8 cellular contexts compared by ENCODE assay signal in the genomic region with DNA sequence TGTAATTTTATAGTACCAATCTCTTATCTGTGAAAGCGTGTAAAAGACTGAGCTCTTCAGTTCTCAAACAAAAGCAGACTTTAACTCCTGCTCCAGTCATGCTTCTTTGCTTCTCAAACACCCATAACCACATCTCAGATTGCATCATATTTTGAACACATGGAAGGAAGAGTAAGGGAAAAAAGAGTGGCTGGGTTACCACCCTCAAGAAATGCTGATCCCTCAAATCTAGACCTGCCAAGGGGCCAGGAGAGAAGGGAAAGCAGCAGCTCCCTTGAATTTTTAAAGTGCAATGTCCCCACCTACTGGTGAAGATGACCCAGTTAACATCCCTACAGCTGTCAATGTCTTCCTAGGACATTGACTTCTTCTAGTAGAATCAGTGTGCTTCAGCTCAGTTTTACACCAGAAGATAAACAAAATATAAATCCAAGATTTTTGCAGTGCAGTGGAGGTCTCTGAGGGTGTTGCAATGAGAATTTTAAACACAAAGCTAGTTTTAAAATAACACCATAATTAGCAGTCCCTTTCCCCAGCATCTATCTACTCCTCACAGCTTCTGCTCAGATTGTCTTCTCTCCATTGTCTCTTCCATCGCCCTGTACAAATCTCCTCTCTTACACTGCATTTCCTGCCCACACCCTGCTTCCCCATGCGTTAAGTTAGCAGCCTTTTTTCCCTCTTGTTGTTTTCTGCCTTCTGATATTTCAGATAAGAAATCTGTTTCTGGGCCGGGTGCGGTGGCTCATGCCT. TPM values are rescaled to one million over a fixed set of nuclear protein-coding genes. Genes with fewer than 3 reads are reported as not detected.
DNase-seq lines count a peak whose midpoint lies in the region; ATAC-seq, FAIRE-seq and TF ChIP-seq lines count a peak whose summit lies in the region.

No MANE protein-coding gene starts in this region.

- no TSS peak for BruUV-seq in GM12878 (replicated peaks; lab: Mats Ljungman, UMichigan)

- H3K36me3 ChIP-seq in GM12878 (ENCODE audit: control insufficient read depth in 2 of 2, insufficient read depth in 2 of 2, low read length in 1 of 2): no peaks in the 10 kb centered on the region
- no peaks in the 10 kb centered on the region for H3K36me3 ChIP-seq in iPS DF 6.9 (ENCODE audit: control insufficient read depth, insufficient read depth, low read length)
- H3K36me3 ChIP-seq in spleen: no peaks in the 10 kb centered on the region

- H3K79me2 ChIP-seq in GM12878 (ENCODE audit: control insufficient read depth, insufficient read depth, low read length): no peaks in the 10 kb centered on the region

- ATAC-seq in GM12878 (peak; percentile 94), HG03139 (IDR thresholded peaks at IDR 0.05; ENCODE audit: unreplicated experiment) (no peak)

- no peak overlapping the region for H3K4me2 ChIP-seq in GM12878 (ENCODE audit: control insufficient read depth, insufficient read depth)

- H2AFZ ChIP-seq in GM12878 (ENCODE audit: control insufficient read depth, low read depth, low read length): no peak overlapping the region

- H3K27ac ChIP-seq in GM12878 (ENCODE audit: control insufficient read depth, insufficient read depth): no peak overlapping the region
- no peak overlapping the region for H3K27ac ChIP-seq in iPS DF 6.9 (ENCODE audit: low read length)
- no peak overlapping the region for H3K27ac ChIP-seq in spleen

- RAD21 ChIA-PET in GM12878 (lab: Charles Lee; ENCODE audit: unreplicated experiment): interaction anchor here (0.7 to 4.1 kb wide), 38 partner anchors 9 to 541 kb away, joined by 3 to 60 read pairs (median 4); a partner anchor contains a TSS

- H3K4me1 ChIP-seq in GM12878 (ENCODE audit: control insufficient read depth, insufficient read depth, low read length) (no peaks in the 10 kb centered on the region), iPS DF 6.9 (ENCODE audit: control insufficient read depth, insufficient read depth, low read length) (no peaks in the 10 kb centered on the region), spleen (peaks cover 0 to 3% (median 0%) of the 10 kb centered on the region in 6 donors)

- no peaks in the 10 kb centered on the region; a peak in 1 of 4 replicates for H3K27me3 ChIP-seq in GM12878 (replicated peaks in 1 of 2; ENCODE audit: control insufficient read depth in 2 of 2, insufficient read depth in 2 of 2, low read length in 1 of 2)
- H3K27me3 ChIP-seq in iPS DF 6.9 (ENCODE audit: control insufficient read depth, insufficient read depth, low read length): no peaks in the 10 kb centered on the region
- peaks cover 0 to 11% (median 0%) of the 10 kb centered on the region in 7 donors for H3K27me3 ChIP-seq in spleen (replicated peaks in 1 of 7)

- 47% methylated on average over 5 of the region's 5 CpGs for WGBS in GM12878 (ENCODE audit: insufficient coverage, insufficient replicate concordance, low lambda C conversion rate, missing lambda C conversion rate)
- WGBS in iPS DF 6.9 (ENCODE audit: insufficient coverage, insufficient read length): no CpG with 5 or more reads among the region's 5 CpGs
- 39 to 55% (median 47%) methylated on average over 5 of the region's 5 CpGs for WGBS in spleen, 5 donors

- peak; percentile 82 for TF ChIP-seq CTCF in HFFc6 (IDR thresholded peaks at IDR 0.05)
- TF ChIP-seq CTCF in GM12878 (IDR thresholded peaks at IDR 0.05 in 2 of 3, conservative IDR thresholded peaks at IDR 0.05 in 1 of 3; ENCODE audit: control insufficient read depth in 2 of 3, extremely low read depth in 1 of 3, insufficient read depth in 1 of 3, low read depth in 3 of 3, low read length in 3 of 3): peak; percentile 64 to 78 (median 69)
- peak in 10 of 11 experiments; percentile 31 to 76 (median 68) for TF ChIP-seq CTCF in spleen (IDR thresholded peaks at IDR 0.05 in 8 of 11, conservative IDR thresholded peaks at IDR 0.05 in 3 of 11)

- peak; percentile 89 for DNase-seq in DMS53 treated with DMSO at 0.1 percent for 48 hours (lab: John Stamatoyannopoulos, UW; ENCODE audit: unreplicated experiment)
- DNase-seq in HFFc6: peak; percentile 45
- DNase-seq in NOMO-1 (lab: John Stamatoyannopoulos, UW; ENCODE audit: unreplicated experiment in 2 of 2): peak; percentile 48 to 72
- peak; percentile 27 for DNase-seq in GM12878 (ENCODE audit: low read depth, low spot score)
- peak; percentile 41 for DNase-seq in iPS DF 6.9 (ENCODE audit: low read depth, low spot score)
- no peak for DNase-seq in spleen
- DNase-seq in UCSD-AML1 (lab: John Stamatoyannopoulos, UW; ENCODE audit: unreplicated experiment): no peak

- TF ChIP-seq RAD21 in GM12878 (IDR thresholded peaks at IDR 0.05; ENCODE audit: insufficient read depth, low read depth, low read length): peak; percentile 80

- TF ChIP-seq POLR2A in GM12878 (IDR thresholded peaks at IDR 0.05; ENCODE audit: low read depth, low read length) (no peak), spleen (IDR thresholded peaks at IDR 0.05) (no peak)

- H3K4me1 Mint-ChIP-seq in HFFc6 (ENCODE audit: low read depth): peaks cover 5% of the 10 kb centered on the region; the same call in 1 of the 2 replicates

- H3K9me3 ChIP-seq in GM12878 (replicated peaks; ENCODE audit: control insufficient read depth, insufficient read depth, low read length) (no peaks in the 10 kb centered on the region; the same call in 2 of the 3 replicates), iPS DF 6.9 (ENCODE audit: control insufficient read depth, insufficient read depth, low read length) (no peaks in the 10 kb centered on the region), spleen (peaks cover 0 to 10% (median 0%) of the 10 kb centered on the region in 8 donors)

- intact Hi-C loops in GM12878 (cut with micrococcal nuclease; ENCODE audit: unreplicated experiment) (loop anchor here (2.0 to 10.0 kb wide), 4 partner anchors 85 to 671 kb away; no protein-coding TSS in a partner anchor), spleen (cut with DNase I; ENCODE audit: low total_unique reads) (loop anchor here (5.0 kb wide), 1 partner anchor 374 kb away; no protein-coding TSS in a partner anchor)

- H3K4me3 ChIP-seq in GM12878 (no peak overlapping the region), iPS DF 6.9 (ENCODE audit: low read length) (no peak overlapping the region), spleen (no peak overlapping the region)

- no peaks in the 10 kb centered on the region for H3K36me3 Mint-ChIP-seq in HFFc6 (ENCODE audit: low read depth)

- H3K27ac Mint-ChIP-seq in HFFc6: no peak overlapping the region

- no peaks in the 10 kb centered on the region for H3K9me3 Mint-ChIP-seq in HFFc6

- no peak for TF ChIP-seq EP300 in GM12878 (IDR thresholded peaks at IDR 0.05; ENCODE audit: borderline replicate concordance in 1 of 2, control insufficient read depth in 1 of 2, low read depth in 2 of 2, low read length in 2 of 2)

- CTCF ChIA-PET in GM12878 (lab: Yijun Ruan, JAX): interaction anchor here (0.6 to 9.6 kb wide), 59 partner anchors 8 to 667 kb away, joined by 3 to 200 read pairs (median 4); a partner anchor contains a TSS

- SMC1A ChIA-PET in GM12878 (lab: Charles Lee; ENCODE audit: uncharacterized antibody, unreplicated experiment): interaction anchor here (0.7 to 4.8 kb wide), 37 partner anchors 8 to 723 kb away, joined by 3 to 99 read pairs (median 5); a partner anchor contains a TSS

- peaks cover 20% of the 10 kb centered on the region for H3K27me3 Mint-ChIP-seq in HFFc6 (ENCODE audit: insufficient read depth)

- H4K20me1 ChIP-seq in GM12878 (ENCODE audit: control insufficient read depth, insufficient read depth): no peaks in the 10 kb centered on the region

- FAIRE-seq in GM12878 (lab: Jason Lieb, UNC): peak; percentile 89

- H3K4me3 Mint-ChIP-seq in HFFc6: no peak overlapping the region

- no peak overlapping the region for H3K9ac ChIP-seq in GM12878 (ENCODE audit: control insufficient read depth, insufficient read depth, low read length)

- POLR2A ChIA-PET in GM12878 (lab: Charles Lee): interaction anchor here (0.9 to 1.7 kb wide), 3 partner anchors 53 to 541 kb away, joined by 3 to 5 read pairs (median 4); a partner anchor contains a TSS

- in situ Hi-C loops in GM12878 (cut with MboI): no loop called here

RNA-seq across cellular contexts. Expression of a gene that starts 22.6 kb away (rescaled TPM):
- not detected for total RNA-seq in HFFc6 (2021; fragmentation: NEBNext Ultra II Directional; extraction: Animal tissue kit (Norgen Biotek cat#: 25700))
- total RNA-seq in GM12878 (2013; cell fraction: nucleolus; rRNA removed): 2.0 and 2.1 TPM in 2 replicates
- total RNA-seq in GM12878 (2014; rRNA removed): 0.28 and 0.76 TPM in 2 replicates
- total RNA-seq in GM12878 (2014; rRNA removed; fragmentation: Illumina TruSeq; extraction: Trizol): 5.6 and 7.4 TPM in 2 replicates
- 26.7 and 27.1 TPM in 2 replicates for total RNA-seq in GM12878 (2021)
- 1.8 TPM for polyA plus RNA-seq in GM12878 (2011; ENCODE audit: low read depth)
- 6.5 and 10.1 TPM in 2 replicates for polyA plus RNA-seq in GM12878 (2011; rRNA removed)
- polyA plus RNA-seq in GM12878 (2011; cell fraction: cytosol; rRNA removed): 29.3 and 29.4 TPM in 2 replicates
- polyA plus RNA-seq in GM12878 (2011; cell fraction: nucleus; rRNA removed): 10.9 and 11.0 TPM in 2 replicates
- polyA plus RNA-seq in GM12878 (2012): 7.8 and 24.6 TPM in 2 replicates
- polyA plus RNA-seq in GM12878 (2014; fragmentation: Illumina TruSeq; extraction: Trizol): 0.38 and 3.1 TPM in 2 replicates
- polyA plus RNA-seq in GM12878 (2014; fragmentation: Nextera tagmentation; extraction: Ambion mirVana): 1 to 10 TPM; 6.6 to 9.5 TPM
- polyA plus RNA-seq in GM12878 (2014; rRNA removed): 0.38 and 0.90 TPM in 2 replicates
- 10 to 100 TPM; 18.5 to 20.2 TPM for polyA plus RNA-seq in GM12878 (2016; fragmentation: Nextera tagmentation; extraction: Ambion mirVana)
- 5.0 and 12.1 TPM in 2 replicates for polyA minus RNA-seq in GM12878 (2011; rRNA and poly(A)+ RNA removed)
- 9.9 and 14.2 TPM in 2 replicates for polyA minus RNA-seq in GM12878 (2011; cell fraction: cytosol; rRNA and poly(A)+ RNA removed)
- polyA minus RNA-seq in GM12878 (2011; cell fraction: nucleus; rRNA and poly(A)+ RNA removed): 0.96 and 1.1 TPM in 2 replicates
- 10 to 100 TPM in 3 of 7 donors, 1 to 10 TPM in 3, not detected in 1; 1.0 to 72.6 (median 12.6) TPM for total RNA-seq in spleen
- under 1 TPM in 2 of 3 donors, not detected in 1; 0.88 to 0.96 TPM for polyA plus RNA-seq in spleen

RNA-seq across cellular contexts. Expression of a gene that starts 30.8 kb away (rescaled TPM):
- total RNA-seq in HFFc6 (2021; fragmentation: NEBNext Ultra II Directional; extraction: Animal tissue kit (Norgen Biotek cat#: 25700)): under 1 TPM in 2 of 6 experiments, not detected in 4; 0.14 to 0.28 TPM
- total RNA-seq in GM12878 (2013; cell fraction: nucleolus; rRNA removed): 13.7 and 16.5 TPM in 2 replicates
- total RNA-seq in GM12878 (2014; rRNA removed) (38.4 and 43.5 TPM in 2 replicates), GM12878 (2014; rRNA removed; fragmentation: Illumina TruSeq; extraction: Trizol) (33.3 and 38.1 TPM in 2 replicates), GM12878 (2021) (30.3 and 31.5 TPM in 2 replicates), spleen (10 to 100 TPM; 30.7 to 50.7 (median 43.9) TPM)
- polyA plus RNA-seq in GM12878 (2011; ENCODE audit: low read depth): 62.1 TPM
- polyA plus RNA-seq in GM12878 (2011; rRNA removed) (32.7 and 41.1 TPM in 2 replicates), GM12878 (2014; fragmentation: Illumina TruSeq; extraction: Trizol) (47.8 and 63.6 TPM in 2 replicates), GM12878 (2014; fragmentation: Nextera tagmentation; extraction: Ambion mirVana) (10 to 100 TPM; 75.6 to 79.1 TPM), GM12878 (2014; rRNA removed) (30.6 and 35.5 TPM in 2 replicates), GM12878 (2016; fragmentation: Nextera tagmentation; extraction: Ambion mirVana) (10 to 100 TPM; 27.4 to 29.6 TPM), spleen (100 to 1,000 TPM; 112 to 179 (median 141) TPM)
- polyA plus RNA-seq in GM12878 (2011; cell fraction: cytosol; rRNA removed): 25.8 and 29.7 TPM in 2 replicates
- polyA plus RNA-seq in GM12878 (2011; cell fraction: nucleus; rRNA removed): 55.6 and 69.1 TPM in 2 replicates
- polyA plus RNA-seq in GM12878 (2012): 50.2 and 60.2 TPM in 2 replicates
- polyA minus RNA-seq in GM12878 (2011; rRNA and poly(A)+ RNA removed): 13.2 and 15.1 TPM in 2 replicates
- polyA minus RNA-seq in GM12878 (2011; cell fraction: cytosol; rRNA and poly(A)+ RNA removed): 1.5 and 3.5 TPM in 2 replicates
- 8.5 and 10.1 TPM in 2 replicates for polyA minus RNA-seq in GM12878 (2011; cell fraction: nucleus; rRNA and poly(A)+ RNA removed)

RNA-seq across cellular contexts. Expression of a gene that starts 44.8 kb away (rescaled TPM):
- total RNA-seq in HFFc6 (2021; fragmentation: NEBNext Ultra II Directional; extraction: Animal tissue kit (Norgen Biotek cat#: 25700)): not detected
- total RNA-seq in GM12878 (2013; cell fraction: nucleolus; rRNA removed): 4.1 and 4.9 TPM in 2 replicates
- total RNA-seq in GM12878 (2014; rRNA removed) (12.3 and 14.1 TPM in 2 replicates), GM12878 (2014; rRNA removed; fragmentation: Illumina TruSeq; extraction: Trizol) (14.3 and 15.4 TPM in 2 replicates), GM12878 (2021) (24.2 and 26.5 TPM in 2 replicates), spleen (10 to 100 TPM in 4 of 7 donors, 1 to 10 TPM in 2, under 1 TPM in 1; 0.46 to 84.9 (median 10.9) TPM)
- polyA plus RNA-seq in GM12878 (2011; ENCODE audit: low read depth): 0.70 TPM
- polyA plus RNA-seq in GM12878 (2011; rRNA removed) (22.5 and 25.2 TPM in 2 replicates), GM12878 (2014; fragmentation: Illumina TruSeq; extraction: Trizol) (8.9 and 9.1 TPM in 2 replicates), GM12878 (2014; fragmentation: Nextera tagmentation; extraction: Ambion mirVana) (10 to 100 TPM; 17.2 to 21.8 TPM), GM12878 (2014; rRNA removed) (19.9 and 26.4 TPM in 2 replicates), GM12878 (2016; fragmentation: Nextera tagmentation; extraction: Ambion mirVana) (10 to 100 TPM; 11.8 to 12.5 TPM), spleen (under 1 TPM; 0.10 to 0.29 (median 0.24) TPM)
- 28.9 and 30.3 TPM in 2 replicates for polyA plus RNA-seq in GM12878 (2011; cell fraction: cytosol; rRNA removed)
- 7.4 and 18.0 TPM in 2 replicates for polyA plus RNA-seq in GM12878 (2011; cell fraction: nucleus; rRNA removed)
- 13.1 and 21.9 TPM in 2 replicates for polyA plus RNA-seq in GM12878 (2012)
- 15.4 and 17.5 TPM in 2 replicates for polyA minus RNA-seq in GM12878 (2011; rRNA and poly(A)+ RNA removed)
- polyA minus RNA-seq in GM12878 (2011; cell fraction: cytosol; rRNA and poly(A)+ RNA removed): 5.9 and 8.9 TPM in 2 replicates
- 2.7 and 2.9 TPM in 2 replicates for polyA minus RNA-seq in GM12878 (2011; cell fraction: nucleus; rRNA and poly(A)+ RNA removed)

RNA-seq across cellular contexts. Expression of a gene that starts 52.6 kb away (rescaled TPM):
- total RNA-seq in HFFc6 (2021; fragmentation: NEBNext Ultra II Directional; extraction: Animal tissue kit (Norgen Biotek cat#: 25700)): 10 to 100 TPM; 25.3 to 47.5 (median 39.2) TPM
- 57.5 and 70.6 TPM in 2 replicates for total RNA-seq in GM12878 (2013; cell fraction: nucleolus; rRNA removed)
- 58.1 and 60.3 TPM in 2 replicates for total RNA-seq in GM12878 (2014; rRNA removed)
- total RNA-seq in GM12878 (2014; rRNA removed; fragmentation: Illumina TruSeq; extraction: Trizol): 31.9 and 37.2 TPM in 2 replicates
- 77.2 and 87.3 TPM in 2 replicates for total RNA-seq in GM12878 (2021)
- polyA plus RNA-seq in GM12878 (2011; ENCODE audit: low read depth): 17.3 TPM
- polyA plus RNA-seq in GM12878 (2011; rRNA removed): 25.5 and 38.8 TPM in 2 replicates
- 34.8 and 37.7 TPM in 2 replicates for polyA plus RNA-seq in GM12878 (2011; cell fraction: cytosol; rRNA removed)
- 129 and 147 TPM in 2 replicates for polyA plus RNA-seq in GM12878 (2011; cell fraction: nucleus; rRNA removed)
- 31.6 and 38.9 TPM in 2 replicates for polyA plus RNA-seq in GM12878 (2012)
- 45.7 and 47.7 TPM in 2 replicates for polyA plus RNA-seq in GM12878 (2014; fragmentation: Illumina TruSeq; extraction: Trizol)
- polyA plus RNA-seq in GM12878 (2014; fragmentation: Nextera tagmentation; extraction: Ambion mirVana): 1 to 10 TPM; 5.3 to 6.7 TPM
- 49.6 and 71.6 TPM in 2 replicates for polyA plus RNA-seq in GM12878 (2014; rRNA removed)
- polyA plus RNA-seq in GM12878 (2016; fragmentation: Nextera tagmentation; extraction: Ambion mirVana): 1 to 10 TPM; 8.3 to 9.0 TPM
- 36.8 and 38.2 TPM in 2 replicates for polyA minus RNA-seq in GM12878 (2011; rRNA and poly(A)+ RNA removed)
- 9.1 and 12.2 TPM in 2 replicates for polyA minus RNA-seq in GM12878 (2011; cell fraction: cytosol; rRNA and poly(A)+ RNA removed)
- 32.5 and 50.3 TPM in 2 replicates for polyA minus RNA-seq in GM12878 (2011; cell fraction: nucleus; rRNA and poly(A)+ RNA removed)
- total RNA-seq in spleen: 100 to 1,000 TPM in 1 of 7 donors, 10 to 100 TPM in 6; 33.0 to 106 (median 77.9) TPM
- 10 to 100 TPM; 26.4 to 40.9 (median 34.0) TPM for polyA plus RNA-seq in spleen

RNA-seq across cellular contexts. Expression of a gene that starts 57.9 kb away (rescaled TPM):
- total RNA-seq in HFFc6 (2021; fragmentation: NEBNext Ultra II Directional; extraction: Animal tissue kit (Norgen Biotek cat#: 25700)): 10 to 100 TPM; 24.4 to 43.3 (median 39.5) TPM
- 49.6 and 50.1 TPM in 2 replicates for total RNA-seq in GM12878 (2013; cell fraction: nucleolus; rRNA removed)
- total RNA-seq in GM12878 (2014; rRNA removed) (386 and 388 TPM in 2 replicates), GM12878 (2014; rRNA removed; fragmentation: Illumina TruSeq; extraction: Trizol) (311 and 327 TPM in 2 replicates), GM12878 (2021) (366 TPM in 2 replicates), spleen (100 to 1,000 TPM; 109 to 156 (median 147) TPM)
- 129 TPM for polyA plus RNA-seq in GM12878 (2011; ENCODE audit: low read depth)
- polyA plus RNA-seq in GM12878 (2011; rRNA removed) (321 and 384 TPM in 2 replicates), GM12878 (2014; fragmentation: Illumina TruSeq; extraction: Trizol) (272 and 304 TPM in 2 replicates), GM12878 (2014; fragmentation: Nextera tagmentation; extraction: Ambion mirVana) (100 to 1,000 TPM; 353 to 557 TPM), GM12878 (2014; rRNA removed) (374 and 411 TPM in 2 replicates), GM12878 (2016; fragmentation: Nextera tagmentation; extraction: Ambion mirVana) (100 to 1,000 TPM; 495 to 538 TPM), spleen (100 to 1,000 TPM; 248 to 288 (median 279) TPM)
- polyA plus RNA-seq in GM12878 (2011; cell fraction: cytosol; rRNA removed): 482 and 548 TPM in 2 replicates
- polyA plus RNA-seq in GM12878 (2011; cell fraction: nucleus; rRNA removed): 310 and 330 TPM in 2 replicates
- polyA plus RNA-seq in GM12878 (2012): 201 TPM in 2 replicates
- 253 and 255 TPM in 2 replicates for polyA minus RNA-seq in GM12878 (2011; rRNA and poly(A)+ RNA removed)
- 49.0 and 55.5 TPM in 2 replicates for polyA minus RNA-seq in GM12878 (2011; cell fraction: cytosol; rRNA and poly(A)+ RNA removed)
- 48.2 and 65.3 TPM in 2 replicates for polyA minus RNA-seq in GM12878 (2011; cell fraction: nucleus; rRNA and poly(A)+ RNA removed)

Comparison
In these comparisons a context has a peak if more than half of its experiments do, and no peak if none do; other contexts are left out.
1. DNase-seq: peak in DMS53 treated with DMSO at 0.1 percent for 48 hours (single experiment), HFFc6 (single experiment), NOMO-1 (2 of 2), GM12878 (single experiment) and iPS DF 6.9 (single experiment); none in spleen (single experiment) and UCSD-AML1 (single experiment).
2. RNA of a gene that starts 30.8 kb away (total RNA-seq): 30.7 to 50.7 TPM in spleen and 13.7 to 43.5 TPM in GM12878; 0.14 to 0.28 TPM in HFFc6; every median in the first group is over 10 times any median in the second.
3. Peak in every context shown above with its lines, with median percentiles within 50 percentile points of each other: CTCF ChIP-seq.